9 cellular contexts compared by ENCODE assay signal in genomic region chr3:71304684-71305083, GRCh38.
DNase-seq lines count a peak whose midpoint lies in the region; ATAC-seq and TF ChIP-seq lines count a peak whose summit lies in the region.
"Had no signal": no experiment of that assay in that cellular context is flagged by ENCODE, and none has a peak within 500 bp of the region (broad histone marks: within the 10 kb centered on the region; RNA-seq: fewer than 3 reads in every experiment).

No MANE protein-coding gene starts in this region.

- no peaks in the 10 kb centered on the region for H3K27me3 Mint-ChIP-seq in activated CD4-positive, alpha-beta T cell treated with anti-CD3 and anti-CD28 coated beads for 36 hours
- no peaks in the 10 kb centered on the region for H3K27me3 Mint-ChIP-seq in stimulated activated memory B cell treated with anti-CD40 and anti-IgM and Interleukin-4, amounts not matched to agents 10 μg/mL and 1 μg/mL and 100 μg/mL, for 72 hours

- CTCF ChIA-PET in activated CD4-positive, alpha-beta T cell treated with anti-CD3 and anti-CD28 coated beads for 36 hours (lab: Charles Lee) = interaction anchor here (0.7 to 1.3 kb wide), 12 partner anchors 51 to 309 kb away, joined by 3 to 4 read pairs (median 3); no protein-coding TSS in a partner anchor
- CTCF ChIA-PET in mammary epithelial cell (lab: Charles Lee; ENCODE audit: low non-redundant PET) = interaction anchor here (0.6 kb wide), 1 partner anchor 256 kb away, joined by 7 read pairs; no protein-coding TSS in a partner anchor

- peak; percentile 66 for DNase-seq in activated CD4-positive, alpha-beta T cell treated with anti-CD3 and anti-CD28 coated beads for 36 hours
- no peak for DNase-seq in activated CD4-positive, alpha-beta T cell treated with anti-CD3 and anti-CD28 coated beads for 1 hour
- DNase-seq in mammary epithelial cell (peak; percentile 16), left colon (peak in 1 of 2 donors; percentile 30), T-helper 9 cell (no peak), DMS53 (lab: John Stamatoyannopoulos, UW) (no peak)
- DNase-seq in stimulated activated CD8-positive, alpha-beta memory T cell treated with anti-CD3 and anti-CD28 coated beads, Interleukin-4, amount 100 ng/mL, for 48 hours = no peak

- dilution Hi-C loops in mammary epithelial cell (cut with HindIII; ENCODE audit: low sequenced_read_pairs) = no loop called here

- no peaks in the 10 kb centered on the region for H4K20me1 ChIP-seq in mammary epithelial cell (ENCODE audit: insufficient read depth, low read length)

- H2AFZ ChIP-seq in mammary epithelial cell (ENCODE audit: low read depth, low read length) = peak overlapping the region; percentile 87

- POLR2A ChIA-PET in activated CD4-positive, alpha-beta T cell treated with anti-CD3 and anti-CD28 coated beads for 36 hours (lab: Charles Lee) = interaction anchor here (0.9 kb wide), 1 partner anchor 78 kb away, joined by 3 read pairs; no protein-coding TSS in a partner anchor

- peak; percentile 11 for ATAC-seq in activated CD4-positive, alpha-beta T cell treated with anti-CD3 and anti-CD28 coated beads for 36 hours
- ATAC-seq in left colon = peak; percentile 66
- peak; percentile 26 for ATAC-seq in stimulated activated memory B cell treated with anti-CD40 and anti-IgM and Interleukin-4, amounts not matched to agents 10 μg/mL and 1 μg/mL and 100 μg/mL, for 72 hours

- H3K9me3 Mint-ChIP-seq in activated CD4-positive, alpha-beta T cell treated with anti-CD3 and anti-CD28 coated beads for 36 hours (ENCODE audit: low read depth) = no peaks in the 10 kb centered on the region
- no peaks in the 10 kb centered on the region for H3K9me3 Mint-ChIP-seq in stimulated activated memory B cell treated with anti-CD40 and anti-IgM and Interleukin-4, amounts not matched to agents 10 μg/mL and 1 μg/mL and 100 μg/mL, for 72 hours

- intact Hi-C loops in activated CD4-positive, alpha-beta T cell treated with anti-CD3 and anti-CD28 coated beads for 36 hours (cut with DNase I, micrococcal nuclease) = loop anchor here (1.0 to 10.0 kb wide), 14 partner anchors 78 to 772 kb away; partner anchors contain the start of gene FOXP1 (in 1 of the 2)
- intact Hi-C loops in mammary epithelial cell (cut with micrococcal nuclease) (loop anchor here (1.0 to 5.0 kb wide), 9 partner anchors 93 to 773 kb away; no protein-coding TSS in a partner anchor), left colon (cut with DNase I, micrococcal nuclease) (loop anchor here in 1 of 2 donors (10.0 kb wide), 2 partner anchors 230 to 280 kb away; partner anchors contain the start of gene FOXP1)

- H3K27me3 ChIP-seq in mammary epithelial cell (ENCODE audit: insufficient read depth, low read length) = no peaks in the 10 kb centered on the region

- no peak overlapping the region for H3K9ac ChIP-seq in mammary epithelial cell (ENCODE audit: insufficient read depth, low read length)

- peaks cover 7% of the 10 kb centered on the region for H3K36me3 Mint-ChIP-seq in activated CD4-positive, alpha-beta T cell treated with anti-CD3 and anti-CD28 coated beads for 36 hours (ENCODE audit: low read depth)
- H3K36me3 Mint-ChIP-seq in stimulated activated memory B cell treated with anti-CD40 and anti-IgM and Interleukin-4, amounts not matched to agents 10 μg/mL and 1 μg/mL and 100 μg/mL, for 72 hours = no peaks in the 10 kb centered on the region

- BruUV-seq in mammary epithelial cell (replicated peaks; lab: Mats Ljungman, UMichigan) = no TSS peak

- peak overlapping the region; percentile 92 for H3K4me2 ChIP-seq in mammary epithelial cell (ENCODE audit: insufficient read depth, low read depth, low read length)

- in situ Hi-C loops in mammary epithelial cell (cut with MboI; ENCODE audit: low sequenced_read_pairs in 2 of 2) = loop anchor here in 1 of 2 donors (10.0 kb wide), 1 partner anchor 300 kb away; no protein-coding TSS in a partner anchor

- TF ChIP-seq CTCF in mammary epithelial cell (conservative IDR thresholded peaks at IDR 0.05 in 1 of 2, IDR thresholded peaks at IDR 0.05 in 1 of 2; ENCODE audit: extremely low read depth in 1 of 2, insufficient read depth in 1 of 2, low read depth in 1 of 2, low read length in 2 of 2) = peak; percentile 29 to 48

- H3K36me3 ChIP-seq in mammary epithelial cell (ENCODE audit: insufficient read depth, low read length) = no peaks in the 10 kb centered on the region

- peak overlapping the region; percentile 80 for H3K4me3 Mint-ChIP-seq in activated CD4-positive, alpha-beta T cell treated with anti-CD3 and anti-CD28 coated beads for 36 hours
- H3K4me3 Mint-ChIP-seq in stimulated activated memory B cell treated with anti-CD40 and anti-IgM and Interleukin-4, amounts not matched to agents 10 μg/mL and 1 μg/mL and 100 μg/mL, for 72 hours = peak overlapping the region; percentile 83

- peak overlapping the region; percentile 25 for H3K27ac ChIP-seq in mammary epithelial cell (ENCODE audit: insufficient read depth, low read depth, low read length)
- H3K27ac ChIP-seq: C4-2B had no signal

- peaks cover 10% of the 10 kb centered on the region for H3K4me1 ChIP-seq in mammary epithelial cell (ENCODE audit: insufficient read depth, low read length)

- H3K79me2 ChIP-seq in mammary epithelial cell (ENCODE audit: insufficient read depth, low read length) = peaks cover 5% of the 10 kb centered on the region

- H3K9me3 ChIP-seq in mammary epithelial cell (replicated peaks; ENCODE audit: insufficient read depth, low read length) = no peaks in the 10 kb centered on the region

- H3K4me1 Mint-ChIP-seq in activated CD4-positive, alpha-beta T cell treated with anti-CD3 and anti-CD28 coated beads for 36 hours = peaks cover 81% of the 10 kb centered on the region
- H3K4me1 Mint-ChIP-seq in stimulated activated memory B cell treated with anti-CD40 and anti-IgM and Interleukin-4, amounts not matched to agents 10 μg/mL and 1 μg/mL and 100 μg/mL, for 72 hours = peaks cover 65% of the 10 kb centered on the region

- peak overlapping the region; percentile 96 for H3K27ac Mint-ChIP-seq in activated CD4-positive, alpha-beta T cell treated with anti-CD3 and anti-CD28 coated beads for 36 hours
- peak overlapping the region; percentile 95 for H3K27ac Mint-ChIP-seq in stimulated activated memory B cell treated with anti-CD40 and anti-IgM and Interleukin-4, amounts not matched to agents 10 μg/mL and 1 μg/mL and 100 μg/mL, for 72 hours

- WGBS in mammary epithelial cell (ENCODE audit: low coverage, missing lambda C conversion rate) = 7% methylated on average over 3 of the region's 3 CpGs

- H3K4me3 ChIP-seq in mammary epithelial cell (replicated peaks in 1 of 3; ENCODE audit: insufficient read depth in 1 of 3, low read depth in 2 of 3, low read length in 3 of 3) = peak overlapping the region in 2 of 3 experiments; percentile 40 to 51

Comparison
In these comparisons a context has a peak if more than half of its experiments do, and no peak if none do; other contexts are left out.
1. DNase-seq: peak in activated CD4-positive, alpha-beta T cell treated with anti-CD3 and anti-CD28 coated beads for 36 hours (single experiment) and mammary epithelial cell (single experiment); none in activated CD4-positive, alpha-beta T cell treated with anti-CD3 and anti-CD28 coated beads for 1 hour (single experiment), stimulated activated CD8-positive, alpha-beta memory T cell treated with anti-CD3 and anti-CD28 coated beads, Interleukin-4, amount 100 ng/mL, for 48 hours (single experiment), T-helper 9 cell (single experiment) and DMS53 (single experiment).
2. ATAC-seq: peak in every context shown above with its lines; median percentile 66 in left colon; 26 in stimulated activated memory B cell treated with anti-CD40 and anti-IgM and Interleukin-4, amounts not matched to agents 10 μg/mL and 1 μg/mL and 100 μg/mL, for 72 hours; 11 in activated CD4-positive, alpha-beta T cell treated with anti-CD3 and anti-CD28 coated beads for 36 hours.